In the genomic region with DNA sequence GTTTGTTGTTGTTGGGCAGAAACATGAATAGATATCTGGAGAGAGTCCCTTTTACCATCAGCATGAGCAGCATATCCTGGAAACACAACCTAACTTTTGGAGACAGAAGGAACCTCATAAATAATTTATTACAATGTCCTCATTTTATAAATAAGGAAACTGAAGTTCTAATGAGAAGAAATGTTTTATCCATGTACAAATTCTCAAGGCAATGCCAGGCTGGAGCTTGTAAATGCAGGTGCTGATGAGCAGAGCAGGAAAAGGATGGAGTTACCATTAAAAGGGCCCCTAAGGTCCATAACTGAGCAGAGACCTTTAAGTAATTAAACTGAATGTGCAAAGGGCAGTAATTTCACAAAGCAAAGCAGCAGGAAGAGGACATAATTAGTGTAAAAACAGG, we compare ENCODE assay signal across 16 cellular contexts. TPM values are rescaled to one million over a fixed set of nuclear protein-coding genes. Genes with fewer than 3 reads are reported as not detected.
DNase-seq lines count a peak whose midpoint lies in the region; ATAC-seq lines count a peak whose summit lies in the region.
"Had no signal": no experiment of that assay in that cellular context is flagged by ENCODE, and none has a peak within 500 bp of the region (broad histone marks: within the 10 kb centered on the region; RNA-seq: fewer than 3 reads in every experiment).

No MANE protein-coding gene starts in this region.

- H3K4me3 Mint-ChIP-seq in activated naive CD4-positive, alpha-beta T cell treated with anti-CD3 and anti-CD28 coated beads, Interleukin-2, amount 10 ng/mL, durations not matched to agents 7 days and 5 days: no peak overlapping the region
- H3K4me3 Mint-ChIP-seq in activated naive CD8-positive, alpha-beta T cell treated with anti-CD3 and anti-CD28 coated beads for 36 hours: peak overlapping the region; percentile 22
- H3K4me3 Mint-ChIP-seq in stimulated activated naive CD8-positive, alpha-beta T cell treated with anti-CD3 and anti-CD28 coated beads, Interleukin-15, amount 100 ng/mL, for 72 hours: peak overlapping the region; percentile 64 to 70

- peak overlapping the region; percentile 79 for H3K27ac Mint-ChIP-seq in activated naive CD4-positive, alpha-beta T cell treated with anti-CD3 and anti-CD28 coated beads, Interleukin-2, amount 10 ng/mL, durations not matched to agents 7 days and 5 days
- H3K27ac Mint-ChIP-seq in activated naive CD8-positive, alpha-beta T cell treated with anti-CD3 and anti-CD28 coated beads for 36 hours: peak overlapping the region; percentile 77
- H3K27ac Mint-ChIP-seq in stimulated activated naive CD8-positive, alpha-beta T cell treated with anti-CD3 and anti-CD28 coated beads, Interleukin-15, amount 100 ng/mL, for 72 hours: peak overlapping the region; percentile 61 to 80

- ATAC-seq in stimulated activated naive CD8-positive, alpha-beta T cell treated with anti-CD3 and anti-CD28 coated beads, Interleukin-15, amount 100 ng/mL, for 72 hours: no peak
- ATAC-seq in GM21737 (IDR thresholded peaks at IDR 0.05; ENCODE audit: unreplicated experiment): no peak
- ATAC-seq: left colon, pancreas had no signal

- no peak for DNase-seq in activated naive CD4-positive, alpha-beta T cell treated with anti-CD3 and anti-CD28 coated beads, Interleukin-2, amount 10 ng/mL, durations not matched to agents 7 days and 5 days
- DNase-seq in activated naive CD4-positive, alpha-beta T cell treated with Interleukin-2 at 50 U/mL for 16 hours: no peak
- DNase-seq in NCI-H146 (lab: John Stamatoyannopoulos, UW) (peak; percentile 81), DMS 273 (lab: John Stamatoyannopoulos, UW; ENCODE audit: unreplicated experiment) (no peak), NCI-H510A (lab: John Stamatoyannopoulos, UW) (no peak)
- no peak for DNase-seq in activated naive CD8-positive, alpha-beta T cell treated with anti-CD3 and anti-CD28 coated beads for 36 hours
- no peak for DNase-seq in stimulated activated naive CD8-positive, alpha-beta T cell treated with anti-CD3 and anti-CD28 coated beads, Interleukin-15, amount 100 ng/mL, for 72 hours
- DNase-seq: central memory CD4-positive, alpha-beta T cell; KBM-7; left colon; NCI-H1436; pancreas; SJCRH30; small intestine had no signal

- H3K36me3 Mint-ChIP-seq in activated naive CD4-positive, alpha-beta T cell treated with anti-CD3 and anti-CD28 coated beads, Interleukin-2, amount 10 ng/mL, durations not matched to agents 7 days and 5 days: peaks cover 66% of the 10 kb centered on the region
- H3K36me3 Mint-ChIP-seq in activated naive CD8-positive, alpha-beta T cell treated with anti-CD3 and anti-CD28 coated beads for 36 hours: peaks cover 64% of the 10 kb centered on the region

- H3K27me3 Mint-ChIP-seq in activated naive CD4-positive, alpha-beta T cell treated with anti-CD3 and anti-CD28 coated beads, Interleukin-2, amount 10 ng/mL, durations not matched to agents 7 days and 5 days: no peaks in the 10 kb centered on the region
- no peaks in the 10 kb centered on the region for H3K27me3 Mint-ChIP-seq in activated naive CD8-positive, alpha-beta T cell treated with anti-CD3 and anti-CD28 coated beads for 36 hours
- H3K27me3 Mint-ChIP-seq in stimulated activated naive CD8-positive, alpha-beta T cell treated with anti-CD3 and anti-CD28 coated beads, Interleukin-15, amount 100 ng/mL, for 72 hours: no peaks in the 10 kb centered on the region

- H3K9me3 Mint-ChIP-seq in activated naive CD4-positive, alpha-beta T cell treated with anti-CD3 and anti-CD28 coated beads, Interleukin-2, amount 10 ng/mL, durations not matched to agents 7 days and 5 days: no peaks in the 10 kb centered on the region
- H3K9me3 Mint-ChIP-seq in activated naive CD8-positive, alpha-beta T cell treated with anti-CD3 and anti-CD28 coated beads for 36 hours: no peaks in the 10 kb centered on the region
- H3K9me3 Mint-ChIP-seq in stimulated activated naive CD8-positive, alpha-beta T cell treated with anti-CD3 and anti-CD28 coated beads, Interleukin-15, amount 100 ng/mL, for 72 hours: no peaks in the 10 kb centered on the region

- H3K4me1 Mint-ChIP-seq in activated naive CD4-positive, alpha-beta T cell treated with anti-CD3 and anti-CD28 coated beads, Interleukin-2, amount 10 ng/mL, durations not matched to agents 7 days and 5 days: peaks cover 90% of the 10 kb centered on the region
- peaks cover 78% of the 10 kb centered on the region for H3K4me1 Mint-ChIP-seq in activated naive CD8-positive, alpha-beta T cell treated with anti-CD3 and anti-CD28 coated beads for 36 hours
- peaks cover 90% of the 10 kb centered on the region for H3K4me1 Mint-ChIP-seq in stimulated activated naive CD8-positive, alpha-beta T cell treated with anti-CD3 and anti-CD28 coated beads, Interleukin-15, amount 100 ng/mL, for 72 hours

- CTCF ChIA-PET in activated naive CD4-positive, alpha-beta T cell treated with anti-CD3 and anti-CD28 coated beads, Interleukin-2, amount 10 ng/mL, durations not matched to agents 7 days and 5 days (lab: Charles Lee): no interaction called here

RNA-seq across cellular contexts. Expression of a gene that starts 17.3 kb away (rescaled TPM):
- 100 to 1,000 TPM; 886 to 901 TPM for total RNA-seq in activated naive CD8-positive, alpha-beta T cell treated with anti-CD3 and anti-CD28 coated beads for 36 hours
- total RNA-seq: SJCRH30 had no signal

RNA-seq across cellular contexts. Expression of a gene that starts 47.1 kb away (rescaled TPM):
- under 1 TPM; 0.14 to 0.56 TPM for total RNA-seq in activated naive CD8-positive, alpha-beta T cell treated with anti-CD3 and anti-CD28 coated beads for 36 hours
- total RNA-seq: fibroblast of villous mesenchyme, left colon had no signal

RNA-seq across cellular contexts. Expression of a gene that starts 59.8 kb away (rescaled TPM):
- not detected for total RNA-seq in activated naive CD8-positive, alpha-beta T cell treated with anti-CD3 and anti-CD28 coated beads for 36 hours
- total RNA-seq: fibroblast of villous mesenchyme, left colon, SJCRH30 had no signal
